ENCODE assay signal across 8 cellular contexts in genomic region chr1:154962238-154962678, GRCh38. TPM values are rescaled to one million over a fixed set of nuclear protein-coding genes. Genes with fewer than 3 reads are reported as not detected.
DNase-seq lines count a peak whose midpoint lies in the region; ATAC-seq lines count a peak whose summit lies in the region.

No MANE protein-coding gene starts in this region.

- H3K36me3 Mint-ChIP-seq in activated T-helper 1 cell treated with anti-CD3 and anti-CD28 coated beads, Interleukin-12 subunit alpha, Interleukin-12 subunit beta, Interleukin-2, Interleukin-4 antibody, amounts not matched to agents 30 ng/mL and 10 ng/mL and 1 ng/mL, durations not matched to agents 14 hours and 24 hours and 36 hours (ENCODE audit: low read depth) = peaks cover 45% of the 10 kb centered on the region

- H3K27me3 Mint-ChIP-seq in activated T-helper 1 cell treated with anti-CD3 and anti-CD28 coated beads, Interleukin-12 subunit alpha, Interleukin-12 subunit beta, Interleukin-2, Interleukin-4 antibody, amounts not matched to agents 30 ng/mL and 10 ng/mL and 1 ng/mL, durations not matched to agents 14 hours and 24 hours and 36 hours (ENCODE audit: insufficient read depth) = no peaks in the 10 kb centered on the region

- H3K4me3 Mint-ChIP-seq in activated T-helper 1 cell treated with anti-CD3 and anti-CD28 coated beads, Interleukin-12 subunit alpha, Interleukin-12 subunit beta, Interleukin-2, Interleukin-4 antibody, amounts not matched to agents 30 ng/mL and 10 ng/mL and 1 ng/mL, durations not matched to agents 14 hours and 24 hours and 36 hours = peak overlapping the region; percentile 90

- H3K4me3 ChIP-seq in skeletal muscle cell (ENCODE audit: low read depth, low read length) = peak overlapping the region; percentile 67

- DNase-seq in NCI-H526 (lab: John Stamatoyannopoulos, UW) (peak; percentile 46 to 83), NCI-H526 treated with DMSO at 0.1 percent for 48 hours (lab: John Stamatoyannopoulos, UW) (no peak), left ventricle myocardium superior (peak; percentile 62), skeletal muscle cell (ENCODE audit: low read depth) (no peak), dedifferentiated amniotic fluid mesenchymal stem cell (ENCODE audit: extremely low spot score) (no peak)
- DNase-seq in activated T-helper 1 cell treated with anti-CD3 and anti-CD28 coated beads, Interleukin-12 subunit alpha, Interleukin-12 subunit beta, Interleukin-2, Interleukin-4 antibody, amounts not matched to agents 30 ng/mL and 10 ng/mL and 1 ng/mL, durations not matched to agents 14 hours and 24 hours and 36 hours (ENCODE audit: low spot score) = no peak

- peak overlapping the region; percentile 89 for H3K27ac Mint-ChIP-seq in activated T-helper 1 cell treated with anti-CD3 and anti-CD28 coated beads, Interleukin-12 subunit alpha, Interleukin-12 subunit beta, Interleukin-2, Interleukin-4 antibody, amounts not matched to agents 30 ng/mL and 10 ng/mL and 1 ng/mL, durations not matched to agents 14 hours and 24 hours and 36 hours

- ATAC-seq in HG03432 (IDR thresholded peaks at IDR 0.05; ENCODE audit: unreplicated experiment) (peak; percentile 10), left ventricle myocardium superior (peak; percentile 26), HG02763 (IDR thresholded peaks at IDR 0.05; ENCODE audit: unreplicated experiment) (no peak)

- H3K9me3 Mint-ChIP-seq in activated T-helper 1 cell treated with anti-CD3 and anti-CD28 coated beads, Interleukin-12 subunit alpha, Interleukin-12 subunit beta, Interleukin-2, Interleukin-4 antibody, amounts not matched to agents 30 ng/mL and 10 ng/mL and 1 ng/mL, durations not matched to agents 14 hours and 24 hours and 36 hours = no peaks in the 10 kb centered on the region

- H3K4me1 Mint-ChIP-seq in activated T-helper 1 cell treated with anti-CD3 and anti-CD28 coated beads, Interleukin-12 subunit alpha, Interleukin-12 subunit beta, Interleukin-2, Interleukin-4 antibody, amounts not matched to agents 30 ng/mL and 10 ng/mL and 1 ng/mL, durations not matched to agents 14 hours and 24 hours and 36 hours (ENCODE audit: low read depth) = peaks cover 36% of the 10 kb centered on the region

- intact Hi-C loops in activated T-helper 1 cell treated with anti-CD3 and anti-CD28 coated beads, Interleukin-12 subunit alpha, Interleukin-12 subunit beta, Interleukin-2, Interleukin-4 antibody, amounts not matched to agents 30 ng/mL and 10 ng/mL and 1 ng/mL, durations not matched to agents 14 hours and 24 hours and 36 hours (cut with micrococcal nuclease) = loop anchor here (1.0 kb wide), 3 partner anchors 37 to 99 kb away; no protein-coding TSS in a partner anchor
- intact Hi-C loops in left ventricle myocardium superior (cut with micrococcal nuclease) = no loop called here

RNA-seq across cellular contexts. Expression of gene PYGO2, which starts 0.7 kb away (rescaled TPM):
- total RNA-seq in activated T-helper 1 cell treated with anti-CD3 and anti-CD28 coated beads, Interleukin-12 subunit alpha, Interleukin-12 subunit beta, Interleukin-2, Interleukin-4 antibody, amounts not matched to agents 30 ng/mL and 10 ng/mL and 1 ng/mL, durations not matched to agents 14 hours and 24 hours and 36 hours = 34.7 and 35.0 TPM in 2 replicates
- total RNA-seq in left ventricle myocardium superior = 14.7 TPM

RNA-seq across cellular contexts. Expression of gene PBXIP1, which starts 6.4 kb away (rescaled TPM):
- 25.1 and 27.9 TPM in 2 replicates for total RNA-seq in activated T-helper 1 cell treated with anti-CD3 and anti-CD28 coated beads, Interleukin-12 subunit alpha, Interleukin-12 subunit beta, Interleukin-2, Interleukin-4 antibody, amounts not matched to agents 30 ng/mL and 10 ng/mL and 1 ng/mL, durations not matched to agents 14 hours and 24 hours and 36 hours
- 60.4 TPM for total RNA-seq in left ventricle myocardium superior

RNA-seq across cellular contexts. Expression of gene SHC1, which starts 8.3 kb away (rescaled TPM):
- 61.4 and 62.3 TPM in 2 replicates for total RNA-seq in activated T-helper 1 cell treated with anti-CD3 and anti-CD28 coated beads, Interleukin-12 subunit alpha, Interleukin-12 subunit beta, Interleukin-2, Interleukin-4 antibody, amounts not matched to agents 30 ng/mL and 10 ng/mL and 1 ng/mL, durations not matched to agents 14 hours and 24 hours and 36 hours
- total RNA-seq in left ventricle myocardium superior = 62.1 TPM

RNA-seq across cellular contexts. Expression of gene CKS1B, which starts 12.2 kb away (rescaled TPM):
- total RNA-seq in activated T-helper 1 cell treated with anti-CD3 and anti-CD28 coated beads, Interleukin-12 subunit alpha, Interleukin-12 subunit beta, Interleukin-2, Interleukin-4 antibody, amounts not matched to agents 30 ng/mL and 10 ng/mL and 1 ng/mL, durations not matched to agents 14 hours and 24 hours and 36 hours = 151 and 158 TPM in 2 replicates
- total RNA-seq in left ventricle myocardium superior = 16.7 TPM

RNA-seq across cellular contexts. Expression of gene FLAD1, which starts 20.9 kb away (rescaled TPM):
- total RNA-seq in activated T-helper 1 cell treated with anti-CD3 and anti-CD28 coated beads, Interleukin-12 subunit alpha, Interleukin-12 subunit beta, Interleukin-2, Interleukin-4 antibody, amounts not matched to agents 30 ng/mL and 10 ng/mL and 1 ng/mL, durations not matched to agents 14 hours and 24 hours and 36 hours = 69.2 and 74.3 TPM in 2 replicates
- total RNA-seq in left ventricle myocardium superior = 31.4 TPM

Comparison
In these comparisons a context has a peak if more than half of its experiments do, and no peak if none do; other contexts are left out.
1. DNase-seq: peak in NCI-H526 (2 of 2) and left ventricle myocardium superior (single experiment); none in NCI-H526 treated with DMSO at 0.1 percent for 48 hours (single experiment), activated T-helper 1 cell treated with anti-CD3 and anti-CD28 coated beads, Interleukin-12 subunit alpha, Interleukin-12 subunit beta, Interleukin-2, Interleukin-4 antibody, amounts not matched to agents 30 ng/mL and 10 ng/mL and 1 ng/mL, durations not matched to agents 14 hours and 24 hours and 36 hours (single experiment), skeletal muscle cell (single experiment) and dedifferentiated amniotic fluid mesenchymal stem cell (single experiment).